Comparison of ENCODE assay signal across 10 cellular contexts in the genomic region with DNA sequence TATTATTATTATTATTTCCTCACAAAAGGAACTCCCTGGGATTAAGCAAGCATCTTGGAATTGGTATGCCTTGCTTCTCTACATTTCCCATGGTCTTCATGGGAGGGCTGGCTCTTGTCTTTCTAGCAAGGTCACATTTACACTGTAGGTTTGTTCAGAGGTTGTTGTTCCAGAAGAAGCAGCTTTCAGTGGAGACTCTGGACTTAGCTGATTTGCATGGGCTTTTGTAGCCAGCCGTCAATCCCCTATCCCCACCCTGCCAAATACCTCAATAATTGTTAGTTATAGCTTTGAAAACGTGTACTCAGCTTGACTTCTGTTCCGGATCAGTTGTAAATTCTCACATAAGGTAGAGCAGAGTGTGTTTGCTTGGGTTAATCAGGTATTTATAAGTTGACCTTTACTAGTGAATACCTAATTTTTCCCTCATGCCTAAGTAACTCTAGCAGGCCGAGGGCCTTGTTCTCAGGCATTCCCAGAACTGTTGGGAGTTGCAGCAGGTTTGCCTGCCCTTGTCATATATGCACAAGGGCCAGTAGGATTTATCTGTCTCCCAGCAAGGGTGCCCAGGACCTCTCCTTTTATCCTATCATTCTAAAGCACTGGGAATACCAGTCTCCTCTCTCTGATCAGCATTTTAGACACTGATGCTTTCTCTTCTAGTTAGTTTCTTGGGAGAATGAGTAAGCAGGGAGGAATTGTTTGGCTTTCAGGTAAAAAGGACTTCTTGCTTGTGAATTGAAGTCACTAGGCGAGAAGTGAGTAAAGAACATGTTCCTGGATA. TPM values are rescaled to one million over a fixed set of nuclear protein-coding genes. Genes with fewer than 3 reads are reported as not detected.
DNase-seq lines count a peak whose midpoint lies in the region; ATAC-seq and TF ChIP-seq lines count a peak whose summit lies in the region.
"Had no signal": no experiment of that assay in that cellular context is flagged by ENCODE, and none has a peak within 500 bp of the region (broad histone marks: within the 10 kb centered on the region; RNA-seq: fewer than 3 reads in every experiment).

No MANE protein-coding gene starts in this region.

- peaks cover 79% of the 10 kb centered on the region for H3K4me1 ChIP-seq in CD4-positive, alpha-beta memory T cell (ENCODE audit: insufficient read depth, low read length)
- peaks cover 9% of the 10 kb centered on the region for H3K4me1 ChIP-seq in ectodermal cell (ENCODE audit: control insufficient read depth, insufficient read depth, low read length)

- POLR2A ChIA-PET in CD4-positive, alpha-beta memory T cell (lab: Charles Lee; ENCODE audit: partially characterized antibody), result interaction anchor here (1.0 to 7.9 kb wide), 2 partner anchors 23 to 36 kb away, joined by 3 to 58 read pairs; a partner anchor contains a TSS

- intact Hi-C loops in CD4-positive, alpha-beta memory T cell (cut with micrococcal nuclease), result no loop called here
- intact Hi-C loops in natural killer cell (cut with micrococcal nuclease), result no loop called here

- no peak overlapping the region for H3K27ac ChIP-seq in CD4-positive, alpha-beta memory T cell (ENCODE audit: low read depth, low read length)
- H3K27ac ChIP-seq in ectodermal cell (ENCODE audit: insufficient read depth, low read depth, low read length, poor library complexity, severe bottlenecking), result peak overlapping the region; percentile 11
- H3K27ac ChIP-seq: C4-2B had no signal

- no peaks in the 10 kb centered on the region for H3K27me3 ChIP-seq in CD4-positive, alpha-beta memory T cell (ENCODE audit: insufficient read depth, low read length)
- no peaks in the 10 kb centered on the region for H3K27me3 ChIP-seq in ectodermal cell (ENCODE audit: control insufficient read depth, insufficient read depth, low read length, poor library complexity, severe bottlenecking)

- WGBS in ectodermal cell, 2 experiments, result 63 to 66% methylated on average over 3 to 5 of the region's 5 CpGs

- H3K9me3 Mint-ChIP-seq in CD4-positive, alpha-beta memory T cell, result no peaks in the 10 kb centered on the region
- H3K9me3 Mint-ChIP-seq in natural killer cell, result no peaks in the 10 kb centered on the region

- no peaks in the 10 kb centered on the region for H3K36me3 ChIP-seq in CD4-positive, alpha-beta memory T cell (ENCODE audit: insufficient read depth, low read length)
- no peaks in the 10 kb centered on the region for H3K36me3 ChIP-seq in ectodermal cell (ENCODE audit: control insufficient read depth, insufficient read depth, low read length)

- H3K27ac Mint-ChIP-seq in CD4-positive, alpha-beta memory T cell, result peak overlapping the region; percentile 61 to 93 (median 76)
- H3K27ac Mint-ChIP-seq in natural killer cell, result peak overlapping the region; percentile 89 to 91

- TF ChIP-seq CTCF in natural killer cell (IDR thresholded peaks at IDR 0.05), result no peak

- CTCF ChIA-PET in CD4-positive, alpha-beta memory T cell (lab: Charles Lee; ENCODE audit: partially characterized antibody), result interaction anchor here (1.0 to 22.1 kb wide), 6 partner anchors 10 to 196 kb away, joined by 3 to 368 read pairs (median 5); a partner anchor contains a TSS

- no peaks in the 10 kb centered on the region for H3K9me3 ChIP-seq in CD4-positive, alpha-beta memory T cell (ENCODE audit: control insufficient read depth in 1 of 2, low read length in 2 of 2)
- H3K9me3 ChIP-seq in ectodermal cell (ENCODE audit: control insufficient read depth, low read length), result no peaks in the 10 kb centered on the region

- no peak for DNase-seq in CD4-positive, alpha-beta memory T cell
- peak; percentile 44 for DNase-seq in NCI-H526 treated with DMSO at 0.1 percent for 48 hours (lab: John Stamatoyannopoulos, UW)
- no peak for DNase-seq in natural killer cell
- DNase-seq in SKM-1 treated with dmso at 0.1 percent for 144 hours (lab: John Stamatoyannopoulos, UW; ENCODE audit: unreplicated experiment), result no peak
- no peak for DNase-seq in H4 (ENCODE audit: low spot score)
- no peak for DNase-seq in NCI-H1048 (lab: John Stamatoyannopoulos, UW)
- DNase-seq: dorsolateral prefrontal cortex had no signal

- peak overlapping the region in 4 of 8 donors; percentile 12 to 66 (median 22) for H3K4me3 Mint-ChIP-seq in CD4-positive, alpha-beta memory T cell
- H3K4me3 Mint-ChIP-seq in natural killer cell, result no peak overlapping the region

- H3K4me1 Mint-ChIP-seq in CD4-positive, alpha-beta memory T cell, result peaks cover 59 to 91% (median 75%) of the 10 kb centered on the region in 4 donors
- H3K4me1 Mint-ChIP-seq in natural killer cell, result peaks cover 72 to 77% of the 10 kb centered on the region in 2 donors

- peaks cover 3 to 14% of the 10 kb centered on the region in 2 donors for H3K36me3 Mint-ChIP-seq in CD4-positive, alpha-beta memory T cell
- H3K36me3 Mint-ChIP-seq in natural killer cell, result no peaks in the 10 kb centered on the region

- ATAC-seq in natural killer cell (no peak), HG03025 (IDR thresholded peaks at IDR 0.05; ENCODE audit: low FRiP score, unreplicated experiment) (no peak)

- H3K4me3 ChIP-seq in CD4-positive, alpha-beta memory T cell (ENCODE audit: low read length in 2 of 2), result no peak overlapping the region
- H3K4me3 ChIP-seq in ectodermal cell (ENCODE audit: insufficient read depth, low read depth, low read length), result no peak overlapping the region
- H3K4me3 ChIP-seq: dorsolateral prefrontal cortex had no signal

- no peaks in the 10 kb centered on the region for H3K27me3 Mint-ChIP-seq in CD4-positive, alpha-beta memory T cell
- H3K27me3 Mint-ChIP-seq in natural killer cell (ENCODE audit: low read depth in 2 of 2), result no peaks in the 10 kb centered on the region

RNA-seq across cellular contexts. Expression of a gene that starts 22.0 kb away (rescaled TPM):
- 10 to 100 TPM; 87.1 to 87.4 TPM for total RNA-seq in CD4-positive, alpha-beta memory T cell
- polyA plus RNA-seq in CD4-positive, alpha-beta memory T cell, result 10 to 100 TPM; 27.7 to 43.8 TPM
- polyA plus RNA-seq in ectodermal cell (2013, experiment 1 of 4), result 18.1 TPM
- polyA plus RNA-seq in ectodermal cell (2013, experiment 2 of 4), result 17.3 TPM
- polyA plus RNA-seq in ectodermal cell (2013, experiment 3 of 4), result 15.1 TPM
- 18.6 TPM for polyA plus RNA-seq in ectodermal cell (2013, experiment 4 of 4)
- total RNA-seq in natural killer cell, result 100 to 1,000 TPM; 171 to 187 (median 175) TPM
- total RNA-seq in H4 (2014; rRNA removed; shearing (Covaris generic)), result 22.1 and 22.7 TPM in 2 replicates

RNA-seq across cellular contexts. Expression of a gene that starts 36.7 kb away (rescaled TPM):
- total RNA-seq in CD4-positive, alpha-beta memory T cell, result 100 to 1,000 TPM in 1 of 2 experiments, 10 to 100 TPM in 1; 99.4 to 103 TPM
- polyA plus RNA-seq in CD4-positive, alpha-beta memory T cell, result 100 to 1,000 TPM; 124 to 228 TPM
- 24.4 TPM for polyA plus RNA-seq in ectodermal cell (2013, experiment 1 of 4)
- polyA plus RNA-seq in ectodermal cell (2013, experiment 2 of 4), result 25.9 TPM
- polyA plus RNA-seq in ectodermal cell (2013, experiment 3 of 4), result 24.9 TPM
- polyA plus RNA-seq in ectodermal cell (2013, experiment 4 of 4), result 24.9 TPM
- total RNA-seq in natural killer cell, result 100 to 1,000 TPM; 114 to 145 (median 137) TPM
- 37.4 and 62.5 TPM in 2 replicates for total RNA-seq in H4 (2014; rRNA removed; shearing (Covaris generic))
